ENCODE assay signal across 8 cellular contexts in the genomic region with DNA sequence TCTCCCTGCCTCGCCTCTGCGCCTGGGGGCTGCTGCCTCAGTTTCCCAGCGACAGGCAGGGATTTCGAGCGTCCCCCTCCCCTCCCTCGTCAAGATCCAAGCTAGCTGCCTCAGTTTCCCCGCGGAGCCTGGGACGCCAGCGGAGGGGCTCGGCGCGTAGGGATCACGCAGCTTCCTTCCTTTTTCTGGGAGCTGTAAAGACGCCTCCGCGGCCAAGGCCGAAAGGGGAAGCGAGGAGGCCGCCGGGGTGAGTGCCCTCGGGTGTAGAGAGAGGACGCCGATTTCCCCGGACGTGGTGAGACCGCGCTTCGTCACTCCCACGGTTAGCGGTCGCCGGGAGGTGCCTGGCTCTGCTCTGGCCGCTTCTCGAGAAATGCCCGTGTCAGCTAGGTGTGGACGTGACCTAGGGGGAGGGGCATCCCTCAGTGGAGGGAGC. TPM values are rescaled to one million over a fixed set of nuclear protein-coding genes. Genes with fewer than 3 reads are reported as not detected.
DNase-seq lines count a peak whose midpoint lies in the region; ATAC-seq and TF ChIP-seq lines count a peak whose summit lies in the region.

No MANE protein-coding gene starts in this region.

- peak overlapping the region; percentile 65 for H3K4me3 Mint-ChIP-seq in GM23338
- H3K4me3 Mint-ChIP-seq in glutamatergic neuron (ENCODE audit: unreplicated experiment): no peak overlapping the region

- intact Hi-C loops in OCI-LY7 (cut with micrococcal nuclease; ENCODE audit: unreplicated experiment) (no loop called here), cardiac septum (cut with DNase I) (loop anchor here (5.0 kb wide), 1 partner anchor 62 kb away; the partner anchor contains the start of gene RAVER1)

- no peak overlapping the region for H3K27ac ChIP-seq in GM23338 (ENCODE audit: low read depth)
- peak overlapping the region; percentile 75 for H3K27ac ChIP-seq in OCI-LY7 (ENCODE audit: low read depth, low read length, poor library complexity, severe bottlenecking)

- peaks cover 13% of the 10 kb centered on the region; the same call in 1 of the 2 replicates for H3F3A ChIP-seq in GM23338 (replicated peaks; ENCODE audit: low read depth)

- peaks cover 4% of the 10 kb centered on the region; the same call in 1 of the 2 replicates for H3K4me1 ChIP-seq in GM23338 (ENCODE audit: insufficient read depth)
- peaks cover 31% of the 10 kb centered on the region for H3K4me1 ChIP-seq in OCI-LY7 (ENCODE audit: insufficient read depth, low read length, poor library complexity, severe bottlenecking)

- no TSS peak for BruUV-seq in OCI-LY7 (replicated peaks; lab: Mats Ljungman, UMichigan)

- no peaks in the 10 kb centered on the region for H3K36me3 ChIP-seq in GM23338 (ENCODE audit: insufficient read depth)
- H3K36me3 ChIP-seq in OCI-LY7 (ENCODE audit: insufficient read depth, low read length): 0 out of 2 replicates have a peak, but pooled peaks cover 3% of the 10 kb centered on the region

- H3K27ac Mint-ChIP-seq in GM23338: no peak overlapping the region
- H3K27ac Mint-ChIP-seq in glutamatergic neuron (ENCODE audit: unreplicated experiment): no peak overlapping the region

- peak; percentile 13 for ATAC-seq in GM23338
- no peak for ATAC-seq in GM19455 (IDR thresholded peaks at IDR 0.05; ENCODE audit: unreplicated experiment)

- H3K4me3 ChIP-seq in GM23338 (peak overlapping the region; percentile 53), OCI-LY7 (ENCODE audit: low read depth, low read length, poor library complexity, severe bottlenecking) (peak overlapping the region; percentile 66), retinal pigment epithelial cell (ENCODE audit: low read length) (peak overlapping the region; percentile 43)

- H3K36me3 Mint-ChIP-seq in GM23338 (ENCODE audit: low read depth): peaks cover under 1% of the 10 kb centered on the region; the same call in 1 of the 3 replicates
- H3K36me3 Mint-ChIP-seq in glutamatergic neuron (ENCODE audit: unreplicated experiment): no peaks in the 10 kb centered on the region

- H4K20me1 ChIP-seq in GM23338 (replicated peaks; ENCODE audit: insufficient read depth) (no peaks in the 10 kb centered on the region), OCI-LY7 (ENCODE audit: insufficient read depth, low read length) (no peaks in the 10 kb centered on the region)

- H3K9me3 Mint-ChIP-seq in GM23338 (no peaks in the 10 kb centered on the region; the same call in 2 of the 3 replicates), glutamatergic neuron (ENCODE audit: unreplicated experiment) (no peaks in the 10 kb centered on the region)

- H3K4me1 Mint-ChIP-seq in GM23338: peaks cover 4% of the 10 kb centered on the region; the same call in 2 of the 3 replicates
- no peaks in the 10 kb centered on the region for H3K4me1 Mint-ChIP-seq in glutamatergic neuron (ENCODE audit: low read depth, unreplicated experiment)

- peaks cover 45% of the 10 kb centered on the region for H3K27me3 ChIP-seq in GM23338 (ENCODE audit: insufficient read depth)

- no peaks in the 10 kb centered on the region for H3K9me3 ChIP-seq in OCI-LY7 (ENCODE audit: low read length)

- no peak for TF ChIP-seq CTCF in GM23338 (conservative IDR thresholded peaks at IDR 0.05; ENCODE audit: low read depth in 2 of 2)
- no peak for TF ChIP-seq CTCF in OCI-LY7 (conservative IDR thresholded peaks at IDR 0.05; ENCODE audit: low read length)
- no peak for TF ChIP-seq CTCF in retinal pigment epithelial cell (conservative IDR thresholded peaks at IDR 0.05; ENCODE audit: low read depth, low read length)
- TF ChIP-seq CTCF in glutamatergic neuron (IDR thresholded peaks at IDR 0.05; ENCODE audit: partially characterized antibody, unreplicated experiment): no peak

- peaks cover 45% of the 10 kb centered on the region for H3K27me3 Mint-ChIP-seq in GM23338 (ENCODE audit: insufficient read depth, low read depth, poor library complexity)
- H3K27me3 Mint-ChIP-seq in glutamatergic neuron (ENCODE audit: unreplicated experiment): peaks cover 8% of the 10 kb centered on the region

- CTCF ChIA-PET in OCI-LY7 (lab: Charles Lee; ENCODE audit: unreplicated experiment): interaction anchor here (0.9 kb wide), 1 partner anchor 69 kb away, joined by 3 read pairs; no protein-coding TSS in a partner anchor

- no peaks in the 10 kb centered on the region for H3K9me2 ChIP-seq in GM23338 (ENCODE audit: insufficient read depth)
- no peaks in the 10 kb centered on the region for H3K9me2 ChIP-seq in OCI-LY7 (ENCODE audit: insufficient read depth, low read length)

- peak overlapping the region; percentile 77 for H3K4me2 ChIP-seq in GM23338
- H3K4me2 ChIP-seq in OCI-LY7 (ENCODE audit: low read length): peak overlapping the region; percentile 86

- no peaks in the 10 kb centered on the region for H3K79me2 ChIP-seq in GM23338 (replicated peaks; ENCODE audit: insufficient read depth)
- 0 out of 2 replicates have a peak, but pooled peaks cover 5% of the 10 kb centered on the region for H3K79me2 ChIP-seq in OCI-LY7 (ENCODE audit: insufficient read depth, low read depth, low read length)

- H2AFZ ChIP-seq in GM23338: peak overlapping the region; percentile 94
- H2AFZ ChIP-seq in OCI-LY7 (ENCODE audit: low read length): peak overlapping the region; percentile 61; the same call in 1 of the 2 replicates

- DNase-seq in CD1c-positive myeloid dendritic cell (ENCODE audit: extremely low spot score) (peak; percentile 97), GM23338 (ENCODE audit: low spot score) (peak; percentile 47), OCI-LY7 (ENCODE audit: low spot score) (no peak), cardiac septum (ENCODE audit: low spot score) (peak; percentile 93), retinal pigment epithelial cell (ENCODE audit: low read depth) (no peak), glutamatergic neuron (no peak)
- peak; percentile 89 for DNase-seq in activated effector memory CD4-positive, alpha-beta T cell treated with anti-CD3 and anti-CD28 coated beads, Interleukin-2, amount 50 U/mL, for 16 hours

- POLR2A ChIA-PET in OCI-LY7 (lab: Charles Lee): interaction anchor here (1.2 to 2.4 kb wide), 4 partner anchors 10 to 111 kb away, joined by 4 to 14 read pairs (median 8); partner anchors contain the start of genes ICAM5, RAVER1 and TYK2

TF ChIP-seq in GM23338, 12 proteins besides CTCF, POLR2A, EP300 and RAD21:
- TF ChIP-seq JUNB (IDR thresholded peaks at IDR 0.05; ENCODE audit: unreplicated experiment) (no peak), EZH2phosphoT487 (IDR thresholded peaks at IDR 0.05; ENCODE audit: unreplicated experiment) (no peak), EZH2 (IDR thresholded peaks at IDR 0.05; ENCODE audit: low read depth, unreplicated experiment) (no peak)

RNA-seq across cellular contexts. Expression of gene ICAM1, which starts 0.7 kb away (rescaled TPM):
- 3.5 and 3.6 TPM in 2 replicates for total RNA-seq in GM23338 (2014; rRNA removed; shearing (Covaris generic))
- polyA plus RNA-seq in GM23338 (2016; fragmentation: Nextera tagmentation; extraction: Ambion mirVana): 1.0 and 1.6 TPM in 2 replicates
- total RNA-seq in OCI-LY7 (2014; rRNA removed; shearing (Covaris generic)): 12.0 and 15.8 TPM in 2 replicates
- total RNA-seq in OCI-LY7 (2022): 13.4 and 13.5 TPM in 2 replicates
- total RNA-seq in cardiac septum: 9.8 TPM
- not detected for total RNA-seq in glutamatergic neuron (ENCODE audit: unreplicated experiment)

RNA-seq across cellular contexts. Expression of gene ICAM4, which starts 16.6 kb away (rescaled TPM):
- 1.0 and 3.8 TPM in 2 replicates for total RNA-seq in GM23338 (2014; rRNA removed; shearing (Covaris generic))
- polyA plus RNA-seq in GM23338 (2016; fragmentation: Nextera tagmentation; extraction: Ambion mirVana): 0.81 and 0.96 TPM in 2 replicates
- total RNA-seq in OCI-LY7 (2014; rRNA removed; shearing (Covaris generic)): not detected in 2 replicates
- total RNA-seq in OCI-LY7 (2022) (0.38 and 0.53 TPM in 2 replicates), cardiac septum (0.46 TPM), glutamatergic neuron (ENCODE audit: unreplicated experiment) (not detected)

RNA-seq across cellular contexts. Expression of gene MRPL4, which starts 18.2 kb away (rescaled TPM):
- 152 and 171 TPM in 2 replicates for total RNA-seq in GM23338 (2014; rRNA removed; shearing (Covaris generic))
- polyA plus RNA-seq in GM23338 (2016; fragmentation: Nextera tagmentation; extraction: Ambion mirVana): 92.0 and 102 TPM in 2 replicates
- 134 and 148 TPM in 2 replicates for total RNA-seq in OCI-LY7 (2014; rRNA removed; shearing (Covaris generic))
- total RNA-seq in OCI-LY7 (2022) (132 and 155 TPM in 2 replicates), cardiac septum (71.8 TPM), glutamatergic neuron (ENCODE audit: unreplicated experiment) (42.8 TPM)

RNA-seq across cellular contexts. Expression of gene ICAM5, which starts 19.6 kb away (rescaled TPM):
- total RNA-seq in GM23338 (2014; rRNA removed; shearing (Covaris generic)): 2.7 and 4.6 TPM in 2 replicates
- polyA plus RNA-seq in GM23338 (2016; fragmentation: Nextera tagmentation; extraction: Ambion mirVana): 0.47 and 0.78 TPM in 2 replicates
- 2.7 and 6.4 TPM in 2 replicates for total RNA-seq in OCI-LY7 (2014; rRNA removed; shearing (Covaris generic))
- total RNA-seq in OCI-LY7 (2022) (10.8 and 12.6 TPM in 2 replicates), cardiac septum (0.67 TPM), glutamatergic neuron (ENCODE audit: unreplicated experiment) (3.6 TPM)

RNA-seq across cellular contexts. Expression of gene S1PR2, which starts 39.1 kb away (rescaled TPM):
- 13.2 and 13.9 TPM in 2 replicates for total RNA-seq in GM23338 (2014; rRNA removed; shearing (Covaris generic))
- polyA plus RNA-seq in GM23338 (2016; fragmentation: Nextera tagmentation; extraction: Ambion mirVana): 8.9 and 9.2 TPM in 2 replicates
- total RNA-seq in OCI-LY7 (2014; rRNA removed; shearing (Covaris generic)): 27.0 and 27.8 TPM in 2 replicates
- total RNA-seq in OCI-LY7 (2022): 51.6 and 64.5 TPM in 2 replicates
- 3.6 TPM for total RNA-seq in cardiac septum
- 12.5 TPM for total RNA-seq in glutamatergic neuron (ENCODE audit: unreplicated experiment)

Comparison
In these comparisons a context has a peak if more than half of its experiments do, and no peak if none do; other contexts are left out.
1. DNase-seq: peak in CD1c-positive myeloid dendritic cell (single experiment), GM23338 (single experiment), activated effector memory CD4-positive, alpha-beta T cell treated with anti-CD3 and anti-CD28 coated beads, Interleukin-2, amount 50 U/mL, for 16 hours (single experiment) and cardiac septum (single experiment); none in OCI-LY7 (single experiment), retinal pigment epithelial cell (single experiment) and glutamatergic neuron (single experiment).
2. Peak in every context shown above with its lines, with median percentiles within 50 percentile points of each other: H3K4me3 ChIP-seq.